In genomic region chr22:27686534-27686933, GRCh38 we compare ENCODE assay signal across 9 cellular contexts.
DNase-seq lines count a peak whose midpoint lies in the region; ATAC-seq, FAIRE-seq and TF ChIP-seq lines count a peak whose summit lies in the region.
"Had no signal": no experiment of that assay in that cellular context is flagged by ENCODE, and none has a peak within 500 bp of the region (broad histone marks: within the 10 kb centered on the region; RNA-seq: fewer than 3 reads in every experiment).

No MANE protein-coding gene starts in this region.

- TF ChIP-seq EP300 in esophagus muscularis mucosa (IDR thresholded peaks at IDR 0.05), result peak; percentile 84
- no peak for TF ChIP-seq EP300 in upper lobe of left lung (IDR thresholded peaks at IDR 0.05)

- H3K4me1 ChIP-seq in esophagus muscularis mucosa (peaks cover 23 to 29% (median 25%) of the 10 kb centered on the region in 4 donors), upper lobe of left lung (no peaks in the 10 kb centered on the region)

- no peaks in the 10 kb centered on the region for H3K36me3 Mint-ChIP-seq in activated naive CD4-positive, alpha-beta T cell treated with anti-CD3 and anti-CD28 coated beads, Interleukin-2, amount 50 U/mL, for 72 hours

- intact Hi-C loops in esophagus muscularis mucosa (cut with DNase I), result no loop called here

- ATAC-seq in upper lobe of left lung (ENCODE audit: low FRiP score in 2 of 2), result peak; percentile 26 to 85
- no peak for ATAC-seq in activated naive CD4-positive, alpha-beta T cell treated with anti-CD3 and anti-CD28 coated beads, Interleukin-2, amount 50 U/mL, for 72 hours

- TF ChIP-seq POLR2A in esophagus muscularis mucosa (IDR thresholded peaks at IDR 0.05; ENCODE audit: low read depth) (no peak), upper lobe of left lung (IDR thresholded peaks at IDR 0.05) (no peak)

- H3K4me3 ChIP-seq in esophagus muscularis mucosa (no peak overlapping the region), upper lobe of left lung (no peak overlapping the region), H7 (ENCODE audit: insufficient read depth, low read depth, low read length) (no peak overlapping the region)

- peaks cover 0 to 6% (median 2%) of the 10 kb centered on the region in 4 donors for H3K9me3 ChIP-seq in esophagus muscularis mucosa
- peaks cover 0 to 5% (median 0%) of the 10 kb centered on the region in 4 donors for H3K9me3 ChIP-seq in upper lobe of left lung

- H3K27ac ChIP-seq in esophagus muscularis mucosa (replicated peaks in 1 of 4) (peak overlapping the region; percentile 75 to 81 (median 78)), upper lobe of left lung (peak overlapping the region in 1 of 4 donors; percentile 48)

- peak; percentile 35 for FAIRE-seq in RCC 7860 (lab: Jason Lieb, UNC)

- H3K27me3 ChIP-seq in esophagus muscularis mucosa, result no peaks in the 10 kb centered on the region
- H3K27me3 ChIP-seq in upper lobe of left lung, result no peaks in the 10 kb centered on the region
- no peaks in the 10 kb centered on the region for H3K27me3 ChIP-seq in H7 (ENCODE audit: control insufficient read depth, insufficient read depth, low read length)

- H3K27ac Mint-ChIP-seq in activated naive CD4-positive, alpha-beta T cell treated with anti-CD3 and anti-CD28 coated beads, Interleukin-2, amount 50 U/mL, for 72 hours, result no peak overlapping the region

- H3K36me3 ChIP-seq in esophagus muscularis mucosa, result no peaks in the 10 kb centered on the region
- no peaks in the 10 kb centered on the region for H3K36me3 ChIP-seq in upper lobe of left lung
- H3K36me3 ChIP-seq in H7 (replicated peaks; ENCODE audit: control insufficient read depth, insufficient read depth, low read length), result peaks cover 8% of the 10 kb centered on the region

- in situ Hi-C loops in KBM-7 (cut with MboI; ENCODE audit: low pct_unique_long_range_greater_than_20kb, low sequenced_read_pairs), result no loop called here

- WGBS in esophagus muscularis mucosa, result 83% methylated on average over 7 of the region's 10 CpGs
- 62 to 78% methylated on average over 10 of the region's 10 CpGs for WGBS in upper lobe of left lung, 2 donors

- TF ChIP-seq CTCF in esophagus muscularis mucosa (IDR thresholded peaks at IDR 0.05) (no peak), upper lobe of left lung (IDR thresholded peaks at IDR 0.05) (no peak)

- H3K9me3 Mint-ChIP-seq in activated naive CD4-positive, alpha-beta T cell treated with anti-CD3 and anti-CD28 coated beads, Interleukin-2, amount 50 U/mL, for 72 hours, result peaks cover 4 to 5% of the 10 kb centered on the region in 2 donors

- DNase-seq in RCC 7860 (ENCODE audit: low spot score) (peak; percentile 62), esophagus muscularis mucosa (ENCODE audit: extremely low spot score) (no peak), middle frontal gyrus (ENCODE audit: extremely low spot score, low spot score) (peak; percentile 20), upper lobe of left lung (peak in 1 of 2 donors; percentile 23), KBM-7 (no peak), H7 (no peak)
- no peak for DNase-seq in activated naive CD4-positive, alpha-beta T cell treated with anti-CD3 and anti-CD28 coated beads, Interleukin-2, amount 50 U/mL, for 72 hours (ENCODE audit: low spot score in 2 of 2)
- DNase-seq in stimulated activated CD4-positive, alpha-beta T cell treated with anti-CD3 and anti-CD28 coated beads, Interleukin-4, amount 100 ng/mL, for 4 hours, result no peak
- DNase-seq: activated CD4-positive, CD25-positive, alpha-beta regulatory T cell treated with anti-CD3 and anti-CD28 coated beads, Interleukin-2, amount 50 U/mL, for 72 hours had no signal

Comparison
In these comparisons a context has a peak if more than half of its experiments do, and no peak if none do; other contexts are left out.
1. DNase-seq: peak in RCC 7860 (single experiment) and middle frontal gyrus (single experiment); none in esophagus muscularis mucosa (single experiment), KBM-7 (single experiment), activated naive CD4-positive, alpha-beta T cell treated with anti-CD3 and anti-CD28 coated beads, Interleukin-2, amount 50 U/mL, for 72 hours (0 of 2), H7 (single experiment) and stimulated activated CD4-positive, alpha-beta T cell treated with anti-CD3 and anti-CD28 coated beads, Interleukin-4, amount 100 ng/mL, for 4 hours (0 of 2).
2. ATAC-seq: peak in upper lobe of left lung (2 of 2); none in activated naive CD4-positive, alpha-beta T cell treated with anti-CD3 and anti-CD28 coated beads, Interleukin-2, amount 50 U/mL, for 72 hours (0 of 2).